ENCODE assay signal across 12 cellular contexts in the genomic region with DNA sequence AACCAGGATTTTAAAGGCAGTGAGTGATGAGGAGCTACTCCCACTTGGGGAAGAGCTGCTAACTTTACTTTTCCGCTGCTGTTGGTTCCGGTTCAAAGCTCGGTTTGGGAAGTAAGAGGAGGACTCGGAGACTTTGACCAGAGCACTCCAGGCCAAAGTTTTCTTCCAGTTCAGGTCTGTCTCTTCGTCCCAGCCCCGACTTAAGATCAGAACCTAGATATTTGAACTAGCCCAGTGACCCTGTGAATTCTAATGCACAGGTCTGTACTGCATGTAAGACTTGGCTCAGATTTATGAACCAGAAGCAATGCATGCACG. TPM values are rescaled to one million over a fixed set of nuclear protein-coding genes. Genes with fewer than 3 reads are reported as not detected.
A peak's percentile ranks its signal among the peaks of the same experiment; 100 is the strongest.
DNase-seq lines count a peak whose midpoint lies in the region; ATAC-seq, FAIRE-seq and TF ChIP-seq lines count a peak whose summit lies in the region.
"Had no signal": no experiment of that assay in that cellular context is flagged by ENCODE, and none has a peak within 500 bp of the region (broad histone marks: within the 10 kb centered on the region; RNA-seq: fewer than 3 reads in every experiment).

No MANE protein-coding gene starts in this region.

- H3K36me3 Mint-ChIP-seq in stimulated activated naive B cell treated with anti-CD40 and anti-IgM and Interleukin-4, amounts not matched to agents 10 μg/mL and 1 μg/mL and 100 μg/mL, for 72 hours: peaks cover 0 to 5% of the 10 kb centered on the region in 2 donors

- H3K79me2 ChIP-seq in MM.1S (ENCODE audit: low read length): no peaks in the 10 kb centered on the region
- H3K79me2 ChIP-seq in endothelial cell of umbilical vein (ENCODE audit: control insufficient read depth, insufficient read depth, low read length): peaks cover 93% of the 10 kb centered on the region
- H3K79me2 ChIP-seq in mesendoderm (ENCODE audit: control insufficient read depth, insufficient read depth, low read length): peaks cover 9% of the 10 kb centered on the region

- H3K4me3 ChIP-seq in MM.1S (ENCODE audit: low read length) (no peak overlapping the region), endothelial cell of umbilical vein (replicated peaks in 1 of 3; ENCODE audit: insufficient read depth in 1 of 3, low read depth in 1 of 3, low read length in 3 of 3) (peak overlapping the region; percentile 64 to 83 (median 71)), mesendoderm (ENCODE audit: low read length) (no peak overlapping the region), subcutaneous abdominal adipose tissue (ENCODE audit: low read depth in 1 of 5, low read length in 5 of 5) (peak overlapping the region; percentile 94 to 99 (median 97))

- H4K5ac ChIP-seq in mesendoderm (ENCODE audit: low read length): no peak overlapping the region

- H3K4me1 Mint-ChIP-seq in stimulated activated naive B cell treated with anti-CD40 and anti-IgM and Interleukin-4, amounts not matched to agents 10 μg/mL and 1 μg/mL and 100 μg/mL, for 72 hours: peaks cover 7 to 12% of the 10 kb centered on the region in 2 donors

- H3K56ac ChIP-seq in mesendoderm (ENCODE audit: low read length): peak overlapping the region; percentile 93

- H3K4me3 Mint-ChIP-seq in stimulated activated naive B cell treated with anti-CD40 and anti-IgM and Interleukin-4, amounts not matched to agents 10 μg/mL and 1 μg/mL and 100 μg/mL, for 72 hours: no peak overlapping the region

- no peaks in the 10 kb centered on the region for H4K20me1 ChIP-seq in MM.1S (ENCODE audit: insufficient read depth, low read length)
- H4K20me1 ChIP-seq in endothelial cell of umbilical vein (replicated peaks; ENCODE audit: control insufficient read depth, extremely low read depth, insufficient read depth, low read length): no peaks in the 10 kb centered on the region

- no CpG with 5 or more reads among the region's 7 CpGs for WGBS in mesendoderm (ENCODE audit: extremely low coverage, insufficient coverage, low lambda C conversion rate)

- H3K27ac Mint-ChIP-seq in stimulated activated naive B cell treated with anti-CD40 and anti-IgM and Interleukin-4, amounts not matched to agents 10 μg/mL and 1 μg/mL and 100 μg/mL, for 72 hours: no peak overlapping the region

- POLR2A ChIA-PET in endothelial cell of umbilical vein (lab: Charles Lee): interaction anchor here (0.8 to 1.0 kb wide), 2 partner anchors 113 to 406 kb away, joined by 3 to 4 read pairs; no protein-coding TSS in a partner anchor

- H3K36me3 ChIP-seq in MM.1S (replicated peaks; ENCODE audit: insufficient read depth, low read length) (no peaks in the 10 kb centered on the region), endothelial cell of umbilical vein (ENCODE audit: control insufficient read depth in 2 of 2, extremely low read depth in 1 of 2, insufficient read depth in 2 of 2, low read length in 2 of 2) (peaks cover 2 to 12% of the 10 kb centered on the region in 2 experiments), mesendoderm (ENCODE audit: control insufficient read depth, insufficient read depth, low read length) (no peaks in the 10 kb centered on the region), subcutaneous abdominal adipose tissue (ENCODE audit: control insufficient read depth in 5 of 5, insufficient read depth in 5 of 5, low read length in 5 of 5) (peaks cover 0 to 32% (median 8%) of the 10 kb centered on the region in 5 donors)

- H2BK5ac ChIP-seq in mesendoderm (ENCODE audit: low read length): no peak overlapping the region

- H3K9ac ChIP-seq in MM.1S (ENCODE audit: low read length) (no peak overlapping the region), endothelial cell of umbilical vein (replicated peaks; ENCODE audit: extremely low read depth, insufficient read depth, low read length) (peak overlapping the region; percentile 74), mesendoderm (ENCODE audit: low read length) (peak overlapping the region; percentile 81), subcutaneous abdominal adipose tissue (ENCODE audit: low read length in 5 of 5) (peak overlapping the region; percentile 39 to 99 (median 95))

- peaks cover 10% of the 10 kb centered on the region for H3K79me1 ChIP-seq in mesendoderm (ENCODE audit: low read length)

- dilution Hi-C loops in endothelial cell of umbilical vein (cut with MboI; ENCODE audit: extremely low pct_ligation_motif_present, low sequenced_read_pairs): no loop called here

- no peak overlapping the region for H3K23ac ChIP-seq in mesendoderm (ENCODE audit: low read length)

- no peaks in the 10 kb centered on the region for H3K9me3 Mint-ChIP-seq in stimulated activated naive B cell treated with anti-CD40 and anti-IgM and Interleukin-4, amounts not matched to agents 10 μg/mL and 1 μg/mL and 100 μg/mL, for 72 hours

- no peaks in the 10 kb centered on the region for H3F3A ChIP-seq in MM.1S (ENCODE audit: insufficient read depth, low read length)

- H3K9me2 ChIP-seq in MM.1S (replicated peaks; ENCODE audit: insufficient read depth, low read length): no peaks in the 10 kb centered on the region

- H3K9me1 ChIP-seq in endothelial cell of umbilical vein (replicated peaks; ENCODE audit: control insufficient read depth, extremely low read depth, insufficient read depth, low read length): no peaks in the 10 kb centered on the region

- H2AK5ac ChIP-seq in mesendoderm (ENCODE audit: low read length): no peak overlapping the region

- H2AFZ ChIP-seq in MM.1S (ENCODE audit: low read length) (no peak overlapping the region), endothelial cell of umbilical vein (ENCODE audit: low read depth, low read length) (no peak overlapping the region)

- CTCF ChIA-PET in endothelial cell of umbilical vein (lab: Charles Lee): interaction anchor here (0.7 to 5.0 kb wide), 10 partner anchors 10 to 125 kb away, joined by 3 to 43 read pairs (median 6); no protein-coding TSS in a partner anchor

- no peak overlapping the region for H2BK120ac ChIP-seq in mesendoderm (ENCODE audit: low read depth, low read length)

- H3K27ac ChIP-seq in MM.1S (ENCODE audit: low read length) (no peak overlapping the region), endothelial cell of umbilical vein (ENCODE audit: insufficient read depth, low read depth, low read length) (peak overlapping the region; percentile 59), mesendoderm (ENCODE audit: low read depth, low read length) (no peak overlapping the region), subcutaneous abdominal adipose tissue (ENCODE audit: low read depth, low read length) (peak overlapping the region; percentile 99)

- BruUV-seq in endothelial cell of umbilical vein (replicated peaks; lab: Mats Ljungman, UMichigan): no TSS peak

- H3K18ac ChIP-seq in mesendoderm (ENCODE audit: low read length): no peak overlapping the region

- DNase-seq in MM.1S (no peak), endothelial cell of umbilical vein (ENCODE audit: low read depth, low spot score) (no peak), mesendoderm (no peak), SIG-M5 treated with dmso at 0.1 percent for 504 hours (lab: John Stamatoyannopoulos, UW; ENCODE audit: unreplicated experiment) (no peak), mesenteric fat pad (ENCODE audit: low spot score) (no peak)
- DNase-seq in stimulated activated naive B cell treated with anti-CD40 and anti-IgM and Interleukin-4, amounts not matched to agents 10 μg/mL and 1 μg/mL and 100 μg/mL, for 72 hours: no peak
- DNase-seq: NCI-H1694 treated with DMSO at 0.1 percent for 48 hours, SHP77 had no signal

- H3K27me3 ChIP-seq in MM.1S (replicated peaks; ENCODE audit: insufficient read depth, low read length): no peaks in the 10 kb centered on the region
- no peaks in the 10 kb centered on the region for H3K27me3 ChIP-seq in endothelial cell of umbilical vein (ENCODE audit: control insufficient read depth in 2 of 2, insufficient read depth in 2 of 2, low read length in 2 of 2)
- H3K27me3 ChIP-seq in mesendoderm (ENCODE audit: insufficient read depth, low read length, poor library complexity): no peaks in the 10 kb centered on the region
- peaks cover 0 to 10% (median 0%) of the 10 kb centered on the region in 5 donors for H3K27me3 ChIP-seq in subcutaneous abdominal adipose tissue (ENCODE audit: control insufficient read depth in 5 of 5, insufficient read depth in 4 of 5, low read length in 5 of 5)

- H3K4me2 ChIP-seq in MM.1S (ENCODE audit: low read depth, low read length) (peak overlapping the region; percentile 19; the same call in 1 of the 2 replicates), endothelial cell of umbilical vein (ENCODE audit: insufficient read depth, low read length) (peak overlapping the region; percentile 53), mesendoderm (ENCODE audit: low read length) (no peak overlapping the region)

- H3K4ac ChIP-seq in mesendoderm (ENCODE audit: low read depth, low read length): no peak overlapping the region

- TF ChIP-seq CTCF in MM.1S (IDR thresholded peaks at IDR 0.05; ENCODE audit: low read length): no peak
- TF ChIP-seq CTCF in endothelial cell of umbilical vein (IDR thresholded peaks at IDR 0.05; ENCODE audit: extremely low read depth in 1 of 2, insufficient read depth in 1 of 2, low read depth in 1 of 2, low read length in 2 of 2): no peak

- no peak overlapping the region for H4K8ac ChIP-seq in mesendoderm (ENCODE audit: low read depth, low read length)

- ATAC-seq in stimulated activated naive B cell treated with anti-CD40 and anti-IgM and Interleukin-4, amounts not matched to agents 10 μg/mL and 1 μg/mL and 100 μg/mL, for 72 hours (replicated peaks): no peak
- ATAC-seq in GM18870 (IDR thresholded peaks at IDR 0.05; ENCODE audit: unreplicated experiment): no peak

- no peak for TF ChIP-seq POLR2A in endothelial cell of umbilical vein (IDR thresholded peaks at IDR 0.05; ENCODE audit: low read depth, low read length)

- H3K27me3 Mint-ChIP-seq in stimulated activated naive B cell treated with anti-CD40 and anti-IgM and Interleukin-4, amounts not matched to agents 10 μg/mL and 1 μg/mL and 100 μg/mL, for 72 hours: peaks cover 56 to 71% of the 10 kb centered on the region in 2 donors

- no peak overlapping the region for H2BK15ac ChIP-seq in mesendoderm (replicated peaks; ENCODE audit: low read depth)

- intact Hi-C loops in endothelial cell of umbilical vein (cut with micrococcal nuclease): no loop called here

- H3K9me3 ChIP-seq in MM.1S (replicated peaks; ENCODE audit: insufficient read depth, low read length) (no peaks in the 10 kb centered on the region), endothelial cell of umbilical vein (replicated peaks; ENCODE audit: control insufficient read depth, insufficient read depth, low read length) (no peaks in the 10 kb centered on the region), subcutaneous abdominal adipose tissue (ENCODE audit: control insufficient read depth in 5 of 5, low read length in 5 of 5) (no peaks in the 10 kb centered on the region)

- FAIRE-seq in endothelial cell of umbilical vein (lab: Jason Lieb, UNC): peak; percentile 53
- FAIRE-seq: H54 had no signal

- H3K4me1 ChIP-seq in MM.1S (ENCODE audit: low read length) (no peaks in the 10 kb centered on the region), endothelial cell of umbilical vein (ENCODE audit: control insufficient read depth, extremely low read depth, insufficient read depth, low read length) (peaks cover 52% of the 10 kb centered on the region), mesendoderm (ENCODE audit: control insufficient read depth, low read depth, low read length) (peaks cover 3% of the 10 kb centered on the region), subcutaneous abdominal adipose tissue (ENCODE audit: control insufficient read depth in 5 of 5, insufficient read depth in 5 of 5, low read length in 5 of 5) (peaks cover 22 to 81% (median 65%) of the 10 kb centered on the region in 5 donors)

RNA-seq across cellular contexts. Expression of a gene that starts 2.0 kb away (rescaled TPM):
- total RNA-seq in endothelial cell of umbilical vein: 792 and 935 TPM in 2 replicates
- polyA plus RNA-seq in endothelial cell of umbilical vein: 940 and 1,366 TPM in 2 replicates
- polyA plus RNA-seq in endothelial cell of umbilical vein (2011; cell fraction: cytosol; rRNA removed): 563 and 570 TPM in 2 replicates
- 716 and 1,073 TPM in 2 replicates for polyA plus RNA-seq in endothelial cell of umbilical vein (2011; cell fraction: nucleus; rRNA removed)
- 398 and 736 TPM in 2 replicates for polyA plus RNA-seq in endothelial cell of umbilical vein (2012)
- 769 and 809 TPM in 2 replicates for polyA minus RNA-seq in endothelial cell of umbilical vein
- polyA minus RNA-seq in endothelial cell of umbilical vein (2011; cell fraction: cytosol; rRNA and poly(A)+ RNA removed): 4.8 TPM
- polyA minus RNA-seq in endothelial cell of umbilical vein (2011; cell fraction: nucleus; rRNA and poly(A)+ RNA removed): 669 and 809 TPM in 2 replicates
- 32.1 TPM for polyA plus RNA-seq in mesendoderm (2013, experiment 1 of 2)
- 31.1 TPM for polyA plus RNA-seq in mesendoderm (2013, experiment 2 of 2)
- total RNA-seq in mesenteric fat pad: 1,333 TPM
- total RNA-seq: activated CD8-positive, alpha-beta memory T cell treated with anti-CD3 and anti-CD28 coated beads for 36 hours had no signal

RNA-seq across cellular contexts. Expression of a gene that starts 2.2 kb away (rescaled TPM):
- total RNA-seq in endothelial cell of umbilical vein (1,119 and 1,341 TPM in 2 replicates), mesenteric fat pad (1,996 TPM)
- 379 and 384 TPM in 2 replicates for polyA plus RNA-seq in endothelial cell of umbilical vein
- polyA plus RNA-seq in endothelial cell of umbilical vein (2011; cell fraction: cytosol; rRNA removed): 305 and 353 TPM in 2 replicates
- 509 and 510 TPM in 2 replicates for polyA plus RNA-seq in endothelial cell of umbilical vein (2011; cell fraction: nucleus; rRNA removed)
- 493 and 639 TPM in 2 replicates for polyA plus RNA-seq in endothelial cell of umbilical vein (2012)
- 611 and 680 TPM in 2 replicates for polyA minus RNA-seq in endothelial cell of umbilical vein
- 2.3 TPM for polyA minus RNA-seq in endothelial cell of umbilical vein (2011; cell fraction: cytosol; rRNA and poly(A)+ RNA removed)
- 490 and 493 TPM in 2 replicates for polyA minus RNA-seq in endothelial cell of umbilical vein (2011; cell fraction: nucleus; rRNA and poly(A)+ RNA removed)
- polyA plus RNA-seq in mesendoderm (2013, experiment 1 of 2): 28.0 TPM
- polyA plus RNA-seq in mesendoderm (2013, experiment 2 of 2): 29.2 TPM
- total RNA-seq: activated CD8-positive, alpha-beta memory T cell treated with anti-CD3 and anti-CD28 coated beads for 36 hours had no signal

Comparison
In these comparisons a context has a peak if more than half of its experiments do, and no peak if none do; other contexts are left out.
1. H3K27ac ChIP-seq: peak in endothelial cell of umbilical vein (single experiment) and subcutaneous abdominal adipose tissue (single experiment); none in MM.1S (single experiment) and mesendoderm (single experiment).
2. H3K4me3 ChIP-seq: peak in endothelial cell of umbilical vein (3 of 3) and subcutaneous abdominal adipose tissue (5 of 5); none in MM.1S (single experiment) and mesendoderm (single experiment).